ENCODE assay signal across 1 cellular context in the genomic region with DNA sequence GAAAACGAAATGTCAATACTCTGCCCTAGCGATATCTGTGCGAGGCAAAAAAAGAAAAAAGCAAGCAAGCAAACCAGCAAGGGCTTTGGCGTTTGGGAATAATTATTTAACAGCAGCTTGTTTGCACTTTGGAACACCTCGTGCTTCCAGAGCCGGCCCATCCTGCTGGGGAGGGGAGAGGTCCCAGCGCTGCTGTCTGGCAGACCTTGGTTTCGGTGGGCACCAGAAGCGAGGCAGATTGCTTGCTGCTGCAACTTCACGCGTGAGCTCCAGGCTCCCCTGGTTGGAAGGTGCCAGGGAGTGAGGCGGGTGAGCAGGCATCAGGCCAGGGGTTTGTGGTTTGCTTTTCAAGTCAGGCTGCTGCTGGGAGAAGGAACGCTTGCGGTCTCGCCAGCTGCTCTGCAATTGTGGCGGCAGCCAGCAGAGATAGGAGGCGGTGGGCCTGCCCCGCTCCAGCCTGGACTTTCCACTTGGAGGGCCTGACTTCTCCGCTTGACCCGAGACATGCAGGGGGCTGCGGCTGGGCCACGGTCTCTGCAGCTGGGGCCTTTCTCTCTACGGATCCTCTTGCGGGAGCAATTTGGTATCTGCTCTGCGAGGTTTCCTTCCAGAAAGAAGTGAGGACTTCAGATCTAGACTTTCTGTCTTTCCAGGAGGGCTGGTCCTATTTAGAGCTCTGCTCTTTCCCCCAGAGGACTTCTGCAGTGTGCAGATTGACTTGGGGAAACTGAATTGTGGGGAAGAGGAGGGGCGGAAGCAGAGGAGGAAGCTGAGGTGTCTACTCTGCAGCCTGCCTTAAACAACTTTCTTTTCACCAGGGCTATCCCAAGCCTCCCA.
A peak's percentile ranks its signal among the peaks of the same experiment; 100 is the strongest.
TF ChIP-seq lines count a peak whose summit lies in the region.

No MANE protein-coding gene starts in this region.

TF ChIP-seq in IMR-90, 13 proteins besides CTCF, POLR2A, EP300 and RAD21 (continued from another document):
- peak; percentile 87 for TF ChIP-seq BHLHE40 (IDR thresholded peaks at IDR 0.05; ENCODE audit: low read depth, low read length)
- 0 out of 2 replicates have a peak, but pooled peaks have one; percentile 7 for TF ChIP-seq SMC3 (IDR thresholded peaks at IDR 0.05; ENCODE audit: low read depth, low read length)
- peak; percentile 28; the same call in 1 of the 2 replicates for TF ChIP-seq CEBPB (IDR thresholded peaks at IDR 0.05; ENCODE audit: low read depth, low read length)
- no peak for TF ChIP-seq NFE2L2 (IDR thresholded peaks at IDR 0.05; ENCODE audit: low read depth, low read length)
- TF ChIP-seq RCOR1 (IDR thresholded peaks at IDR 0.05; ENCODE audit: insufficient replicate concordance, low read length): peak; percentile 64
- no peak for TF ChIP-seq MAFK (IDR thresholded peaks at IDR 0.05; ENCODE audit: low read depth, low read length)
- no peak for TF ChIP-seq FOS (IDR thresholded peaks at IDR 0.05; ENCODE audit: low read depth, low read length)
